ENCODE assay signal across 8 cellular contexts in genomic region chr9:95336281-95336680, GRCh38. TPM values are rescaled to one million over a fixed set of nuclear protein-coding genes. Genes with fewer than 3 reads are reported as not detected.
DNase-seq lines count a peak whose midpoint lies in the region; ATAC-seq and TF ChIP-seq lines count a peak whose summit lies in the region.

No MANE protein-coding gene starts in this region.

- peaks cover 2% of the 10 kb centered on the region for H3K36me3 Mint-ChIP-seq in chondrocyte (ENCODE audit: low read depth)

- no peaks in the 10 kb centered on the region for H3K27me3 Mint-ChIP-seq in chondrocyte (ENCODE audit: low read depth)

- no peak overlapping the region for H3K27ac Mint-ChIP-seq in chondrocyte (ENCODE audit: unreplicated experiment)

- H3K79me2 ChIP-seq in DOHH2 (ENCODE audit: control insufficient read depth, low read length) (no peaks in the 10 kb centered on the region), KMS-11 (ENCODE audit: insufficient read depth, low read depth) (no peaks in the 10 kb centered on the region)

- ATAC-seq in omental fat pad (ENCODE audit: low FRiP score), result peak; percentile 60

- H3K9me3 ChIP-seq in DOHH2 (ENCODE audit: control insufficient read depth, insufficient read depth, low read length), result peaks cover 25% of the 10 kb centered on the region

- H3K27me3 ChIP-seq in DOHH2 (ENCODE audit: control insufficient read depth, low read length), result no peaks in the 10 kb centered on the region
- H3K27me3 ChIP-seq in KMS-11 (ENCODE audit: insufficient read depth, low read depth), result no peaks in the 10 kb centered on the region

- in situ Hi-C loops in KBM-7 (cut with MboI; ENCODE audit: low pct_unique_long_range_greater_than_20kb, low sequenced_read_pairs), result no loop called here

- DNase-seq in chondrocyte (ENCODE audit: low spot score) (no peak), omental fat pad (ENCODE audit: low spot score) (no peak), NCI-H1092 (lab: John Stamatoyannopoulos, UW) (no peak), KBM-7 (no peak), NCI-H345 (lab: John Stamatoyannopoulos, UW) (no peak), SW 1271 (lab: John Stamatoyannopoulos, UW) (no peak)

- H3K9me2 ChIP-seq in DOHH2 (replicated peaks; ENCODE audit: control insufficient read depth, low read length), result no peaks in the 10 kb centered on the region

- H3K4me3 ChIP-seq in DOHH2 (ENCODE audit: low read length) (no peak overlapping the region), KMS-11 (IDR thresholded peaks at IDR 0.05; ENCODE audit: insufficient read depth, low read depth, low read length) (no peak overlapping the region)

- H2AFZ ChIP-seq in KMS-11 (ENCODE audit: low read depth), result no peak overlapping the region

- no peaks in the 10 kb centered on the region for H4K20me1 ChIP-seq in DOHH2 (ENCODE audit: control insufficient read depth, insufficient read depth, low read depth, low read length)
- no peaks in the 10 kb centered on the region for H4K20me1 ChIP-seq in KMS-11 (ENCODE audit: insufficient read depth)

- H3K4me2 ChIP-seq in DOHH2 (ENCODE audit: low read length), result no peak overlapping the region
- H3K4me2 ChIP-seq in KMS-11, result no peak overlapping the region

- H3K4me3 Mint-ChIP-seq in chondrocyte (ENCODE audit: unreplicated experiment), result no peak overlapping the region

- H3K9me3 Mint-ChIP-seq in chondrocyte (ENCODE audit: low read depth), result no peaks in the 10 kb centered on the region

- TF ChIP-seq CTCF in DOHH2 (IDR thresholded peaks at IDR 0.05; ENCODE audit: low read depth, low read length, poor library complexity, severe bottlenecking) (peak; percentile 66), KMS-11 (conservative IDR thresholded peaks at IDR 0.05; ENCODE audit: low read depth, low read length) (peak; percentile 69), chondrocyte (IDR thresholded peaks at IDR 0.05) (peak; percentile 74), omental fat pad (IDR thresholded peaks at IDR 0.05) (peak in 1 of 3 donors; percentile 15)

- H3K27ac ChIP-seq in DOHH2 (ENCODE audit: low read depth, low read length), result no peak overlapping the region
- no peak overlapping the region for H3K27ac ChIP-seq in KMS-11

- H3K4me1 ChIP-seq in DOHH2 (ENCODE audit: control insufficient read depth, low read length) (no peaks in the 10 kb centered on the region), KMS-11 (ENCODE audit: low read depth, poor library complexity, severe bottlenecking) (no peaks in the 10 kb centered on the region)

- H3K4me1 Mint-ChIP-seq in chondrocyte (ENCODE audit: low read depth), result no peaks in the 10 kb centered on the region

- no peaks in the 10 kb centered on the region for H3K36me3 ChIP-seq in DOHH2 (ENCODE audit: control insufficient read depth, low read length)
- H3K36me3 ChIP-seq in KMS-11 (ENCODE audit: insufficient read depth), result no peaks in the 10 kb centered on the region

- H3K9ac ChIP-seq in KMS-11, result no peak overlapping the region

- H3F3A ChIP-seq in DOHH2 (ENCODE audit: control insufficient read depth, insufficient read depth), result no peaks in the 10 kb centered on the region

RNA-seq across cellular contexts. Expression of gene FANCC, which starts 18.8 kb away (rescaled TPM):
- total RNA-seq in chondrocyte (9.3 to 14.7 TPM (median 10.3 TPM) in 3 replicates), omental fat pad (1 to 10 TPM; 4.6 to 6.8 (median 6.1) TPM)
